16 cellular contexts compared by ENCODE assay signal in the genomic region with DNA sequence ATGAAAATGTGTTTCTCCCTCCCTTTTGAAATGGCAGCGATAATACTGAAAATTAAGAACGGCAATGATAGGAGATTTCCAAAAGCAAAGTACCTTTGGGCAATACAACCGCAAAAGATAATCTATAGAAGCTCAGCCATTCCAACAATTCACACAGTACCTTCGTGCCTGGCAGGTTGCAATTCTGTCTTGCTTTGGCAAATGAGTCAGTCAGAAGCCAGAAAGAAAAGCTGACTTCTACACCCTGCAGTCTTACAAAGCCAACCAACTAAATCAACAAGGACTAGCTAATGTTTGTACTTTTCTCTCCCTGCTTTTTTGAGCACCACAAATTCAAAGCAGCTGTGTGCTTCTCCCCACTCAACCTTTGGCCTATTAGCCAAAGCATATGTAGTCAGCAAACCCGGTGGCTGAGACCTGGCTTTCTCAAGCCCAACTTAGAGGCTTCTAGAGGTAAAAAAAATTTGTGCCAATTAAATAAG. TPM values are rescaled to one million over a fixed set of nuclear protein-coding genes. Genes with fewer than 3 reads are reported as not detected.
DNase-seq lines count a peak whose midpoint lies in the region; ATAC-seq and TF ChIP-seq lines count a peak whose summit lies in the region.
"Had no signal": no experiment of that assay in that cellular context is flagged by ENCODE, and none has a peak within 500 bp of the region (broad histone marks: within the 10 kb centered on the region; RNA-seq: fewer than 3 reads in every experiment).

No MANE protein-coding gene starts in this region.

- no peak overlapping the region for H2AFZ ChIP-seq in GM23248

- peak overlapping the region; percentile 26 for H3K4me2 ChIP-seq in GM23248 (ENCODE audit: unreplicated experiment)

- peaks cover 4% of the 10 kb centered on the region for H3K9me3 Mint-ChIP-seq in nephron progenitor cell
- H3K9me3 Mint-ChIP-seq: activated naive CD8-positive, alpha-beta T cell treated with anti-CD3 and anti-CD28 coated beads, Interleukin-2, amount 10 ng/mL, durations not matched to agents 7 days and 5 days; IgD-negative memory B cell; T-cell had no signal

- peak overlapping the region; percentile 45 for H3K9ac ChIP-seq in GM23248

- H3F3A ChIP-seq in GM23248 (ENCODE audit: insufficient read depth), result peaks cover 22% of the 10 kb centered on the region

- no peak overlapping the region for H3K4me3 Mint-ChIP-seq in nephron progenitor cell
- H3K4me3 Mint-ChIP-seq: IgD-negative memory B cell, T-cell had no signal

- H3K36me3 ChIP-seq in GM23248 (ENCODE audit: low read depth) (no peaks in the 10 kb centered on the region), SJSA1 (no peaks in the 10 kb centered on the region)
- H3K36me3 ChIP-seq: gastroesophageal sphincter had no signal

- peak; percentile 73 for DNase-seq in AG08395 (ENCODE audit: low spot score)
- peak; percentile 82 for DNase-seq in GM23248
- DNase-seq in SJSA1 (ENCODE audit: low read depth in 1 of 2, low spot score in 2 of 2), result peak in 1 of 2 experiments; percentile 81
- DNase-seq in foreskin fibroblast, result peak; percentile 77 to 92
- DNase-seq in nephron progenitor cell, result no peak
- DNase-seq in GF-D8 (lab: John Stamatoyannopoulos, UW), result no peak
- DNase-seq in G401 (ENCODE audit: low spot score), result no peak
- DNase-seq: activated CD4-positive, CD25-positive, alpha-beta regulatory T cell treated with anti-CD3 and anti-CD28 coated beads, Interleukin-2, amount 50 U/mL, for 72 hours; activated naive CD8-positive, alpha-beta T cell treated with anti-CD3 and anti-CD28 coated beads, Interleukin-2, amount 10 ng/mL, durations not matched to agents 7 days and 5 days; NCI-H187; stimulated activated naive CD8-positive, alpha-beta T cell treated with anti-CD3 and anti-CD28 coated beads, Interleukin-15, Interleukin-2, amounts not matched to agents 100 U/mL and 50 U/mL, for 24 hours; T-cell had no signal

- H3K27ac Mint-ChIP-seq in nephron progenitor cell, result no peak overlapping the region
- H3K27ac Mint-ChIP-seq: activated naive CD8-positive, alpha-beta T cell treated with anti-CD3 and anti-CD28 coated beads, Interleukin-2, amount 10 ng/mL, durations not matched to agents 7 days and 5 days; T-cell had no signal

- no peaks in the 10 kb centered on the region for H3K36me3 Mint-ChIP-seq in nephron progenitor cell (ENCODE audit: low read depth)
- H3K36me3 Mint-ChIP-seq: activated naive CD8-positive, alpha-beta T cell treated with anti-CD3 and anti-CD28 coated beads, Interleukin-2, amount 10 ng/mL, durations not matched to agents 7 days and 5 days; T-cell had no signal

- in situ Hi-C loops in GM23248 (cut with MboI) (no loop called here), G401 (cut with HindIII; ENCODE audit: low sequenced_read_pairs) (no loop called here)

- H3K79me2 ChIP-seq in GM23248 (ENCODE audit: insufficient read depth), result no peaks in the 10 kb centered on the region

- H3K4me1 ChIP-seq in GM23248 (ENCODE audit: insufficient read depth) (peaks cover 10% of the 10 kb centered on the region), SJSA1 (replicated peaks) (peaks cover 27% of the 10 kb centered on the region)
- H3K4me1 ChIP-seq: gastroesophageal sphincter had no signal

- H3K9me2 ChIP-seq in GM23248 (ENCODE audit: insufficient read depth), result no peaks in the 10 kb centered on the region

- ATAC-seq in GM19463 (IDR thresholded peaks at IDR 0.05; ENCODE audit: unreplicated experiment), result no peak
- ATAC-seq: gastroesophageal sphincter; stimulated activated naive CD8-positive, alpha-beta T cell treated with anti-CD3 and anti-CD28 coated beads, Interleukin-15, Interleukin-2, amounts not matched to agents 100 U/mL and 50 U/mL, for 24 hours; T-cell had no signal

- no peak overlapping the region for H3K4me3 ChIP-seq in GM23248
- no peak overlapping the region for H3K4me3 ChIP-seq in SJSA1
- H3K4me3 ChIP-seq in foreskin fibroblast (ENCODE audit: low read depth in 1 of 2, low read length in 2 of 2), result no peak overlapping the region
- H3K4me3 ChIP-seq: gastroesophageal sphincter had no signal

- H3K27me3 ChIP-seq in GM23248 (replicated peaks; ENCODE audit: insufficient read depth), result no peaks in the 10 kb centered on the region
- H3K27me3 ChIP-seq in SJSA1 (replicated peaks), result no peaks in the 10 kb centered on the region
- H3K27me3 ChIP-seq: gastroesophageal sphincter had no signal

- no peaks in the 10 kb centered on the region for H4K20me1 ChIP-seq in GM23248 (ENCODE audit: insufficient read depth)

- H3K4me1 Mint-ChIP-seq in nephron progenitor cell, result peaks cover 76% of the 10 kb centered on the region
- H3K4me1 Mint-ChIP-seq: IgD-negative memory B cell had no signal

- TF ChIP-seq CTCF in foreskin fibroblast (IDR thresholded peaks at IDR 0.05; ENCODE audit: low read depth, low read length), result no peak
- TF ChIP-seq CTCF in nephron progenitor cell (IDR thresholded peaks at IDR 0.05), result no peak

- WGBS in GM23248 (ENCODE audit: low coverage in 1 of 2, low lambda C conversion rate in 2 of 2, missing lambda C conversion rate in 2 of 2), 2 experiments, result 51 to 54% methylated on average over 5 of the region's 5 CpGs

- H3K27ac ChIP-seq in GM23248 (peak overlapping the region; percentile 65), SJSA1 (peak overlapping the region; percentile 23; the same call in 1 of the 2 replicates)
- H3K27ac ChIP-seq: C4-2B, gastroesophageal sphincter had no signal

- peaks cover 9% of the 10 kb centered on the region for H3K27me3 Mint-ChIP-seq in nephron progenitor cell (ENCODE audit: low read depth, poor library complexity)

- H3K9me3 ChIP-seq in GM23248 (ENCODE audit: low read depth) (no peaks in the 10 kb centered on the region), SJSA1 (replicated peaks) (no peaks in the 10 kb centered on the region)
- H3K9me3 ChIP-seq: gastroesophageal sphincter had no signal

RNA-seq across cellular contexts. Expression of a gene that starts 25.7 kb away (rescaled TPM):
- 548 and 668 TPM in 2 replicates for total RNA-seq in GM23248 (2014; rRNA removed; shearing (Covaris generic))
- polyA plus RNA-seq in GM23248 (2016; fragmentation: Nextera tagmentation; extraction: Ambion mirVana), result 468 and 478 TPM in 2 replicates
- 161 and 209 TPM in 2 replicates for total RNA-seq in SJSA1 (2014; rRNA removed; shearing (Covaris generic))
- 293 and 327 TPM in 2 replicates for total RNA-seq in G401 (2014; rRNA removed; shearing (Covaris generic))

Comparison
In these comparisons a context has a peak if more than half of its experiments do, and no peak if none do; other contexts are left out.
1. DNase-seq: peak in AG08395 (single experiment), GM23248 (single experiment) and foreskin fibroblast (2 of 2); none in nephron progenitor cell (single experiment), GF-D8 (single experiment) and G401 (single experiment).